In the genomic region with DNA sequence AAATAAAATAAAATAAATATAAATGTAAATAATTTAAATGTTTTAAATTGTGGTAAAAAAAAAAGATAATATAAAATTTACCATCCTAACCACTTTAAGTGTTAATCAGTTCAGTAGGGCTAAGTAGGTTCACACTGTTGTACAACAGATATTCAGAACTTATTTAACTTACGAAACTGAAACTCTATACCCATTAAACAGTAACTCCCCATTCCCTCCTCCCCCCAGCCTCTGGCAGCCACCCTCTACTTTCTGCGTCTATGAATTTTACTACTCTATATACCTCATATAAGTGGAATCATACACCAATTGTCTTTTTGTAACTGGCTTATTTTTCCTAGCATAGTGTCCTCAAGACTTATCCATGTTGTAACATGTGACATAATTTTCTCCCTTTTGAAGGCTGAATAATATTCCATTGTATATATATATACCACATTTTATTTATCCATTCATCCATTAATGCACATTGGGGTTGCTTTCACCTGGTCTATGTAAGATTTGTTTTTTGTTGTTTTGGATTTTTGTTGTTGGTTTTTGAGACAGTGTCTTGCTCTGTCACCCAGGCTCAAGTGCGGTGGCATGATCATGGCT, we compare ENCODE assay signal across 27 cellular contexts. TPM values are rescaled to one million over a fixed set of nuclear protein-coding genes. Genes with fewer than 3 reads are reported as not detected.
A peak's percentile ranks its signal among the peaks of the same experiment; 100 is the strongest.
DNase-seq lines count a peak whose midpoint lies in the region; ATAC-seq and TF ChIP-seq lines count a peak whose summit lies in the region.
"Had no signal": no experiment of that assay in that cellular context is flagged by ENCODE, and none has a peak within 500 bp of the region (broad histone marks: within the 10 kb centered on the region; RNA-seq: fewer than 3 reads in every experiment).

No MANE protein-coding gene starts in this region.

- DNase-seq in COR-L47 (lab: John Stamatoyannopoulos, UW) (no peak), A172 (ENCODE audit: low spot score) (no peak)
- DNase-seq: activated CD4-positive, alpha-beta T cell treated with anti-CD3 and anti-CD28 coated beads, Interleukin-2, amount 50 U/mL, for 4 hours; activated CD8-positive, alpha-beta memory T cell treated with anti-CD3 and anti-CD28 coated beads, Interleukin-2, amount 10 ng/mL, durations not matched to agents 7 days and 5 days; activated gamma-delta T cell; activated naive CD8-positive, alpha-beta T cell treated with anti-CD3 and anti-CD28 coated beads, Interleukin-2, amount 10 ng/mL, durations not matched to agents 7 days and 5 days; activated T-cell treated with anti-CD3 and anti-CD28 coated beads, Interleukin-2, amount 50 U/mL, for 4 hours; Calu3; cortex of kidney; DND-41; effector memory CD4-positive, alpha-beta T cell; GF-D8; hippocampal formation; left cardiac atrium; mammary epithelial cell; NCI-H1092 treated with DMSO at 0.1 percent for 48 hours; NCI-H187 treated with DMSO at 0.1 percent for 48 hours; NCI-H2171; NCI-H510A had no signal

- H3K27me3 ChIP-seq in neutrophil = no peaks in the 10 kb centered on the region
- H3K27me3 ChIP-seq: ascending aorta had no signal

- H3K4me1 ChIP-seq in neutrophil (ENCODE audit: control insufficient read depth in 1 of 2, insufficient read depth in 1 of 2, low read depth in 1 of 2, low read length in 1 of 2) = peaks cover 40 to 43% of the 10 kb centered on the region in 2 experiments
- H3K4me1 ChIP-seq: ascending aorta had no signal

- peak overlapping the region; percentile 94 for H3K27ac ChIP-seq in neutrophil
- H3K27ac ChIP-seq: ascending aorta, epithelial cell of prostate had no signal

- no peak for TF ChIP-seq CTCF in neutrophil (IDR thresholded peaks at IDR 0.05)

- no peaks in the 10 kb centered on the region for H3K9me3 ChIP-seq in neutrophil
- H3K9me3 ChIP-seq: ascending aorta had no signal

- H3K36me3 ChIP-seq in neutrophil = no peaks in the 10 kb centered on the region
- H3K36me3 ChIP-seq: ascending aorta had no signal

- ATAC-seq in GM18870 (IDR thresholded peaks at IDR 0.05; ENCODE audit: unreplicated experiment) (peak; percentile 30), GM21423 (IDR thresholded peaks at IDR 0.05; ENCODE audit: unreplicated experiment) (peak; percentile 39), HG03460 (IDR thresholded peaks at IDR 0.05; ENCODE audit: unreplicated experiment) (peak; percentile 42), HG02642 (IDR thresholded peaks at IDR 0.05; ENCODE audit: poor library complexity, unreplicated experiment) (no peak)
- ATAC-seq: activated CD8-positive, alpha-beta memory T cell treated with anti-CD3 and anti-CD28 coated beads, Interleukin-2, amount 10 ng/mL, durations not matched to agents 7 days and 5 days; activated T-cell treated with anti-CD3 and anti-CD28 coated beads, Interleukin-2, amount 50 U/mL, for 4 hours; left cardiac atrium; stimulated activated memory B cell treated with anti-CD40 and anti-IgM and Interleukin-4, amounts not matched to agents 10 μg/mL and 1 μg/mL and 100 μg/mL, for 72 hours had no signal

- no peak overlapping the region for H3K4me3 ChIP-seq in neutrophil (ENCODE audit: low read depth in 1 of 2, low read length in 1 of 2)
- H3K4me3 ChIP-seq: ascending aorta had no signal

RNA-seq across cellular contexts. Expression of a gene that starts 32.5 kb away (rescaled TPM):
- 15.0 and 24.7 TPM in 2 replicates for total RNA-seq in A172 (2014; rRNA removed; shearing (Covaris generic))
